ENCODE assay signal across 9 cellular contexts in the genomic region with DNA sequence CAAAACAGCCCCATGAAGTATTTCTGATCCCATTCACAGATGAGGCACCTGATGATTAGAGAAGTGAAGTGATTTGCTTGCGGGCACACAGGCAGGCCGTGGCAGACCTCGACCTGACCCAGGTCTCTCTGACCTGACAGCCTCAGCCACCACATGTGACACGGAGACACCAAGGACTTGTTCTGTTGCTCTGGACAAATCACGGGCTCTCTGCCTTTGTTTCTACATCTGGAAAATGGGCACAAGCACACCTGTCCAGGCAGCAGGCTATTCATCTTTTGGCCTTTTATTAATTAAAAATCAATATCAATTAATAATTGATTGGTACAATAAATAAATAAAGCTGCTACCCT. TPM values are rescaled to one million over a fixed set of nuclear protein-coding genes. Genes with fewer than 3 reads are reported as not detected.
A peak's percentile ranks its signal among the peaks of the same experiment; 100 is the strongest.
DNase-seq lines count a peak whose midpoint lies in the region; ATAC-seq, FAIRE-seq and TF ChIP-seq lines count a peak whose summit lies in the region.
"Had no signal": no experiment of that assay in that cellular context is flagged by ENCODE, and none has a peak within 500 bp of the region (broad histone marks: within the 10 kb centered on the region; RNA-seq: fewer than 3 reads in every experiment).

No MANE protein-coding gene starts in this region.

- POLR2A ChIA-PET in CD4-positive, alpha-beta memory T cell (lab: Charles Lee; ENCODE audit: partially characterized antibody) = interaction anchor here (0.9 to 11.7 kb wide), 15 partner anchors 11 to 166 kb away, joined by 3 to 324 read pairs (median 10); partner anchors contain the start of genes FMNL1 and HEXIM1

- no TSS peak for BruUV-seq in mammary epithelial cell (replicated peaks; lab: Mats Ljungman, UMichigan)

- DNase-seq in CD4-positive, alpha-beta memory T cell = no peak
- no peak for DNase-seq in mammary epithelial cell
- no peak for DNase-seq in pancreas
- no peak for DNase-seq in HK-2 (ENCODE audit: unreplicated experiment)
- DNase-seq in NCI-H446 treated with DMSO at 0.1 percent for 48 hours (lab: John Stamatoyannopoulos, UW) = no peak
- no peak for DNase-seq in DMS79 treated with DMSO at 0.1 percent for 48 hours (lab: John Stamatoyannopoulos, UW)
- DNase-seq in kidney glomerular epithelial cell (lab: John Stamatoyannopoulos, UW) = no peak
- DNase-seq: central memory CD4-positive, alpha-beta T cell had no signal

- no peak for FAIRE-seq in pancreas (lab: Jason Lieb, UNC)

- H2AFZ ChIP-seq in mammary epithelial cell (ENCODE audit: low read depth, low read length) = no peak overlapping the region

- peak overlapping the region; percentile 83 for H3K4me2 ChIP-seq in mammary epithelial cell (ENCODE audit: insufficient read depth, low read depth, low read length)

- no peaks in the 10 kb centered on the region for H3K27me3 Mint-ChIP-seq in CD4-positive, alpha-beta memory T cell

- CTCF ChIA-PET in CD4-positive, alpha-beta memory T cell (lab: Charles Lee; ENCODE audit: partially characterized antibody) = interaction anchor here (1.2 to 5.0 kb wide), 6 partner anchors 30 to 88 kb away, joined by 3 to 46 read pairs (median 12); no protein-coding TSS in a partner anchor
- CTCF ChIA-PET in mammary epithelial cell (lab: Charles Lee; ENCODE audit: low non-redundant PET) = no interaction called here

- ATAC-seq in pancreas = no peak

- intact Hi-C loops in CD4-positive, alpha-beta memory T cell (cut with micrococcal nuclease) = loop anchor here (2.0 to 5.0 kb wide), 4 partner anchors 17 to 151 kb away; partner anchors contain the start of gene HEXIM2
- intact Hi-C loops in mammary epithelial cell (cut with micrococcal nuclease) = loop anchor here (5.0 kb wide), 1 partner anchor 176 kb away; the partner anchor contains the start of gene ACBD4
- intact Hi-C loops in pancreas (cut with DNase I) = no loop called here

- in situ Hi-C loops in mammary epithelial cell (cut with MboI; ENCODE audit: low sequenced_read_pairs in 2 of 2) = loop anchor here in 1 of 2 donors (10.0 kb wide), 1 partner anchor 61 kb away; no protein-coding TSS in a partner anchor

- peak overlapping the region; percentile 77 for H3K27ac ChIP-seq in CD4-positive, alpha-beta memory T cell (ENCODE audit: low read depth, low read length)
- H3K27ac ChIP-seq in KOPT-K1 (ENCODE audit: low read depth, low read length, poor library complexity, severe bottlenecking) (peak overlapping the region; percentile 84), mammary epithelial cell (ENCODE audit: insufficient read depth, low read depth, low read length) (no peak overlapping the region), pancreas (peak overlapping the region; percentile 2 to 95 (median 84))

- TF ChIP-seq CTCF in mammary epithelial cell (conservative IDR thresholded peaks at IDR 0.05 in 1 of 2, IDR thresholded peaks at IDR 0.05 in 1 of 2; ENCODE audit: extremely low read depth in 1 of 2, insufficient read depth in 1 of 2, low read depth in 1 of 2, low read length in 2 of 2) = no peak
- no peak for TF ChIP-seq CTCF in pancreas (IDR thresholded peaks at IDR 0.05)

- peaks cover 82% of the 10 kb centered on the region for H3K79me2 ChIP-seq in mammary epithelial cell (ENCODE audit: insufficient read depth, low read length)

- H3K4me1 Mint-ChIP-seq in CD4-positive, alpha-beta memory T cell = peaks cover 56 to 90% (median 71%) of the 10 kb centered on the region in 4 donors

- 89% methylated on average over 5 of the region's 5 CpGs for WGBS in mammary epithelial cell (ENCODE audit: low coverage, missing lambda C conversion rate)
- WGBS in pancreas, 2 donors = 41 to 47% methylated on average over 5 of the region's 5 CpGs

- H3K9me3 ChIP-seq in CD4-positive, alpha-beta memory T cell (ENCODE audit: control insufficient read depth in 1 of 2, low read length in 2 of 2) = no peaks in the 10 kb centered on the region
- no peaks in the 10 kb centered on the region for H3K9me3 ChIP-seq in KOPT-K1 (ENCODE audit: insufficient read depth, low read length, poor library complexity, severe bottlenecking)
- no peaks in the 10 kb centered on the region for H3K9me3 ChIP-seq in mammary epithelial cell (replicated peaks; ENCODE audit: insufficient read depth, low read length)
- H3K9me3 ChIP-seq in pancreas = no peaks in the 10 kb centered on the region

- dilution Hi-C loops in mammary epithelial cell (cut with HindIII; ENCODE audit: low sequenced_read_pairs) = no loop called here

- no peak overlapping the region for H3K9ac ChIP-seq in mammary epithelial cell (ENCODE audit: insufficient read depth, low read length)

- peaks cover 84% of the 10 kb centered on the region for H3K4me1 ChIP-seq in CD4-positive, alpha-beta memory T cell (ENCODE audit: insufficient read depth, low read length)
- peaks cover 55% of the 10 kb centered on the region for H3K4me1 ChIP-seq in mammary epithelial cell (ENCODE audit: insufficient read depth, low read length)
- H3K4me1 ChIP-seq in pancreas = peaks cover 57 to 74% (median 60%) of the 10 kb centered on the region in 3 donors

- H4K20me1 ChIP-seq in mammary epithelial cell (ENCODE audit: insufficient read depth, low read length) = peaks cover 2% of the 10 kb centered on the region

- H3K27ac Mint-ChIP-seq in CD4-positive, alpha-beta memory T cell = peak overlapping the region; percentile 88 to 98 (median 96)

- no peaks in the 10 kb centered on the region for H3K36me3 ChIP-seq in CD4-positive, alpha-beta memory T cell (ENCODE audit: insufficient read depth, low read length)
- H3K36me3 ChIP-seq in KOPT-K1 (ENCODE audit: insufficient read depth, low read length) (peaks cover 27% of the 10 kb centered on the region), mammary epithelial cell (ENCODE audit: insufficient read depth, low read length) (peaks cover 12% of the 10 kb centered on the region), pancreas (no peaks in the 10 kb centered on the region)

- peaks cover 6 to 37% of the 10 kb centered on the region in 2 donors for H3K36me3 Mint-ChIP-seq in CD4-positive, alpha-beta memory T cell

- H3K4me3 ChIP-seq in CD4-positive, alpha-beta memory T cell (ENCODE audit: low read length in 2 of 2) = peak overlapping the region; percentile 2 to 36
- H3K4me3 ChIP-seq in mammary epithelial cell (replicated peaks in 1 of 3; ENCODE audit: insufficient read depth in 1 of 3, low read depth in 2 of 3, low read length in 3 of 3) (no peak overlapping the region), pancreas (no peak overlapping the region)

- H3K9me3 Mint-ChIP-seq in CD4-positive, alpha-beta memory T cell = no peaks in the 10 kb centered on the region

- no peaks in the 10 kb centered on the region for H3K27me3 ChIP-seq in CD4-positive, alpha-beta memory T cell (ENCODE audit: insufficient read depth, low read length)
- H3K27me3 ChIP-seq in mammary epithelial cell (ENCODE audit: insufficient read depth, low read length) (no peaks in the 10 kb centered on the region), pancreas (no peaks in the 10 kb centered on the region)

- H3K4me3 Mint-ChIP-seq in CD4-positive, alpha-beta memory T cell = peak overlapping the region; percentile 85 to 97 (median 93)

RNA-seq across cellular contexts. Expression of gene MAP3K14, which starts 3.4 kb away (rescaled TPM):
- total RNA-seq in CD4-positive, alpha-beta memory T cell = 10 to 100 TPM; 48.7 to 49.3 TPM
- polyA plus RNA-seq in CD4-positive, alpha-beta memory T cell = 10 to 100 TPM in 1 of 2 donors, 1 to 10 TPM in 1; 2.3 to 14.5 TPM
- total RNA-seq in mammary epithelial cell (10 to 100 TPM in 1 of 2 donors, 1 to 10 TPM in 1; 5.2 to 11.6 TPM), pancreas (10 to 100 TPM in 1 of 6 donors, 1 to 10 TPM in 5; 6.1 to 16.4 (median 7.3) TPM)
- polyA plus RNA-seq in mammary epithelial cell (9.3 TPM), pancreas (10 to 100 TPM; 13.2 to 16.2 TPM)
- polyA minus RNA-seq in mammary epithelial cell = 9.1 TPM

RNA-seq across cellular contexts. Expression of gene SPATA32, which starts 51.5 kb away (rescaled TPM):
- under 1 TPM; 0.22 to 0.41 TPM for total RNA-seq in CD4-positive, alpha-beta memory T cell
- polyA plus RNA-seq in CD4-positive, alpha-beta memory T cell = under 1 TPM; 0.25 to 0.49 TPM
- total RNA-seq in mammary epithelial cell = under 1 TPM in 1 of 2 donors, not detected in 1; 0.21 TPM
- polyA plus RNA-seq in mammary epithelial cell = not detected
- not detected for polyA minus RNA-seq in mammary epithelial cell
- under 1 TPM in 2 of 6 donors, not detected in 4; 0.12 to 0.14 TPM for total RNA-seq in pancreas
- polyA plus RNA-seq in pancreas = under 1 TPM; 0.07 to 0.19 TPM

Comparison
In these comparisons a context has a peak if more than half of its experiments do, and no peak if none do; other contexts are left out.
1. H3K4me3 ChIP-seq: peak in CD4-positive, alpha-beta memory T cell (2 of 2); none in mammary epithelial cell (0 of 3) and pancreas (0 of 4).
2. intact Hi-C loops: an anchor here in CD4-positive, alpha-beta memory T cell (2.0 to 5.0 kb wide) and mammary epithelial cell (5.0 kb wide); none called in pancreas.